ENCODE assay signal across 18 cellular contexts in the genomic region with DNA sequence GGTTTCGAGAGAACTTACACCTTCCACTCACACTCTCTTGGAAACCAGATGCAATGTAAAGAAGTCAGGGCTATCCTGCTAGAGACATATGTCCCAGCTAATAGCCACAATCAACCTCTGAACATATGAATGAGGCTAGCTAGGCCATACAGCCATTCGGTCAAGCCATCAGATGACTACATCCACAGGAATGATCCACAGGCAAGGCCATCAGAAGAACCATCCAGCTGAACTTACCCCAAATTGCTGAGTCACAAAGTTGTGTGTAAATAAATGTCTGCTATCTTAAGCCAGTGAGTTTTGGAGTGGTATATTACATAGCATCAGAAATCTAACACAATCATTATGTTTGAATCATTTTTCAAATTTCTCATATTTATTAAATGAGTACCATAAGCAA. TPM values are rescaled to one million over a fixed set of nuclear protein-coding genes. Genes with fewer than 3 reads are reported as not detected.
DNase-seq lines count a peak whose midpoint lies in the region; ATAC-seq and TF ChIP-seq lines count a peak whose summit lies in the region.
"Had no signal": no experiment of that assay in that cellular context is flagged by ENCODE, and none has a peak within 500 bp of the region (broad histone marks: within the 10 kb centered on the region; RNA-seq: fewer than 3 reads in every experiment).

No MANE protein-coding gene starts in this region.

- peaks cover 6% of the 10 kb centered on the region; the same call in 1 of the 2 replicates for H3K9me3 Mint-ChIP-seq in HFFc6

- peaks cover 19% of the 10 kb centered on the region for H3K4me1 Mint-ChIP-seq in HFFc6 (ENCODE audit: low read depth)

- peaks cover 6% of the 10 kb centered on the region for H3K36me3 Mint-ChIP-seq in HFFc6 (ENCODE audit: low read depth)

- in situ Hi-C loops in ACHN (cut with HindIII; ENCODE audit: low pct_ligation_motif_present, low pct_unique_long_range_greater_than_20kb, low sequenced_read_pairs), result no loop called here

- no peak overlapping the region for H3K4me3 ChIP-seq in fibroblast of pulmonary artery (replicated peaks; ENCODE audit: low read depth, low read length)
- H3K4me3 ChIP-seq: dorsolateral prefrontal cortex, suprapubic skin, vagina had no signal

- H3K27me3 Mint-ChIP-seq in HFFc6 (ENCODE audit: insufficient read depth), result no peaks in the 10 kb centered on the region; the same call in 1 of the 2 replicates
- H3K27me3 Mint-ChIP-seq: CD4-positive, alpha-beta memory T cell had no signal

- DNase-seq in AG08395 (ENCODE audit: low spot score) (peak; percentile 17), HFFc6 (peak; percentile 29), amniotic epithelial cell (ENCODE audit: low read depth) (peak; percentile 20), fibroblast of pulmonary artery (ENCODE audit: low read depth) (peak; percentile 22), ACHN (no peak), SKM-1 (lab: John Stamatoyannopoulos, UW; ENCODE audit: unreplicated experiment) (no peak), RPMI8226 (no peak)
- DNase-seq: activated CD4-positive, CD25-positive, alpha-beta regulatory T cell treated with anti-CD3 and anti-CD28 coated beads, Interleukin-2, amount 50 U/mL, for 72 hours; CD4-positive, alpha-beta memory T cell; DMS79; dorsolateral prefrontal cortex; glutamatergic neuron; NCI-H526 treated with DMSO at 0.1 percent for 48 hours; retina; T1000 had no signal

- no peak for TF ChIP-seq CTCF in HFFc6 (IDR thresholded peaks at IDR 0.05)
- no peak for TF ChIP-seq CTCF in fibroblast of pulmonary artery (IDR thresholded peaks at IDR 0.05; ENCODE audit: low read length, missing control alignments)

- no peak overlapping the region for H3K27ac Mint-ChIP-seq in HFFc6
- H3K27ac Mint-ChIP-seq: CD4-positive, alpha-beta memory T cell had no signal

- no peak for ATAC-seq in HG03280 (IDR thresholded peaks at IDR 0.05; ENCODE audit: unreplicated experiment)

- no peak overlapping the region for H3K4me3 Mint-ChIP-seq in HFFc6
- H3K4me3 Mint-ChIP-seq: CD4-positive, alpha-beta memory T cell had no signal

RNA-seq across cellular contexts. Expression of a gene that starts 5.2 kb away (rescaled TPM):
- total RNA-seq in HFFc6 (2021; fragmentation: NEBNext Ultra II Directional; extraction: Animal tissue kit (Norgen Biotek cat#: 25700)), result 10 to 100 TPM; 11.6 to 13.6 (median 13.3) TPM

RNA-seq across cellular contexts. Expression of a gene that starts 18.5 kb away (rescaled TPM):
- 10 to 100 TPM; 65.0 to 77.0 (median 66.6) TPM for total RNA-seq in HFFc6 (2021; fragmentation: NEBNext Ultra II Directional; extraction: Animal tissue kit (Norgen Biotek cat#: 25700))

RNA-seq across cellular contexts. Expression of a gene that starts 47.3 kb away (rescaled TPM):
- total RNA-seq in HFFc6 (2021; fragmentation: NEBNext Ultra II Directional; extraction: Animal tissue kit (Norgen Biotek cat#: 25700)), result 10 to 100 TPM; 43.6 to 61.3 (median 55.1) TPM

Comparison
In these comparisons a context has a peak if more than half of its experiments do, and no peak if none do; other contexts are left out.
1. DNase-seq: peak in AG08395 (single experiment), HFFc6 (single experiment), amniotic epithelial cell (single experiment) and fibroblast of pulmonary artery (single experiment); none in ACHN (single experiment), SKM-1 (single experiment) and RPMI8226 (single experiment).